12 cellular contexts compared by ENCODE assay signal in the genomic region with DNA sequence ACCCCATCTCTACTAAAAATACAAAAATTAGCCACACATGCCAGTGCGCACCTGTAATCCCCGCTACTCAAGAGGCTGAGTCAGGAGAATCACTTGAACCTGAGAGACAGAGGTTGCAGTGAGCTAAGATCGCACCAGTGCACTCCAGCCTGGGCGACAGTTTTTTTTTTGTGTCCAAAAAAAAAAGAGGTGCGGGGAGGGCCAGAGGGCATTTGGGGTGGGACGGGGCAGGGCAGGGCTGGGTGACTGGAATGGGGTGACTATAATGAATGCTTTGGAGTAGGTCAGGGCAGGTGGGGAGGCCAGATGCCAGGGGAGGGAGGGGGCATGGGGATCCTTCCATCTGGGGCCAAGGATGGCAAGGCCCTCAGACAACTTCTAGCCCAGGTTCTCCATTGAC. TPM values are rescaled to one million over a fixed set of nuclear protein-coding genes. Genes with fewer than 3 reads are reported as not detected.
DNase-seq lines count a peak whose midpoint lies in the region; ATAC-seq and TF ChIP-seq lines count a peak whose summit lies in the region.
"Had no signal": no experiment of that assay in that cellular context is flagged by ENCODE, and none has a peak within 500 bp of the region (broad histone marks: within the 10 kb centered on the region; RNA-seq: fewer than 3 reads in every experiment).

No MANE protein-coding gene starts in this region.

- CTCF ChIA-PET in Panc1 (lab: Charles Lee) = no interaction called here

- intact Hi-C loops in Panc1 (cut with micrococcal nuclease; ENCODE audit: unreplicated experiment) = no loop called here

- no peak for ATAC-seq in Panc1
- ATAC-seq in GM19351 (IDR thresholded peaks at IDR 0.05; ENCODE audit: unreplicated experiment) = no peak

- H3K27ac ChIP-seq in Panc1 (ENCODE audit: low read length) = peak overlapping the region; percentile 72
- peak overlapping the region; percentile 89 for H3K27ac ChIP-seq in cingulate gyrus (ENCODE audit: low read depth, low read length)
- peak overlapping the region; percentile 53 for H3K27ac ChIP-seq in muscle layer of duodenum (ENCODE audit: low read length)
- H3K27ac ChIP-seq in thymus (ENCODE audit: low read depth) = peak overlapping the region; percentile 70
- H3K27ac ChIP-seq: foreskin keratinocyte, SJCRH30 had no signal

- 96% methylated on average over 6 of the region's 6 CpGs for whole genome bisulfite sequencing in thymus

- no peak overlapping the region for H3K4me3 ChIP-seq in Panc1 (ENCODE audit: low read depth in 2 of 2, low read length in 2 of 2)
- peak overlapping the region in 1 of 2 donors; percentile 35 for H3K4me3 ChIP-seq in muscle layer of duodenum (ENCODE audit: low read depth in 1 of 2, low read length in 2 of 2)
- H3K4me3 ChIP-seq in thymus (ENCODE audit: low read length) = no peak overlapping the region
- H3K4me3 ChIP-seq: SJCRH30 had no signal

- TF ChIP-seq CTCF in Panc1 (IDR thresholded peaks at IDR 0.05) = no peak

- DNase-seq in Panc1 (ENCODE audit: low read depth, low spot score) = no peak
- DNase-seq in NCI-H2029 treated with DMSO at 0.1 percent for 48 hours (lab: John Stamatoyannopoulos, UW) = no peak
- no peak for DNase-seq in NCI-H1092 (lab: John Stamatoyannopoulos, UW)
- no peak for DNase-seq in CD1c-positive myeloid dendritic cell (ENCODE audit: extremely low spot score)
- DNase-seq: activated effector memory CD4-positive, alpha-beta T cell treated with Interleukin-2 at 50 U/mL for 16 hours; stimulated activated CD4-positive, alpha-beta T cell treated with anti-CD3 and anti-CD28 coated beads, Interleukin-12 subunit alpha, Interleukin-12 subunit beta, amount 100 ng/mL, for 4 hours had no signal

- H3K4me1 ChIP-seq in Panc1 (ENCODE audit: control insufficient read depth, insufficient read depth, low read length) (peaks cover 53% of the 10 kb centered on the region), muscle layer of duodenum (ENCODE audit: control insufficient read depth in 1 of 2, insufficient read depth in 2 of 2, low read length in 2 of 2) (peaks cover 7 to 37% of the 10 kb centered on the region in 2 donors), thymus (ENCODE audit: control insufficient read depth, insufficient read depth, low read length) (peaks cover 3% of the 10 kb centered on the region)

- POLR2A ChIA-PET in Panc1 (lab: Charles Lee) = interaction anchor here (0.6 kb wide), 2 partner anchors 16 to 24 kb away, joined by 3 to 4 read pairs; no protein-coding TSS in a partner anchor

- no peaks in the 10 kb centered on the region for H3K36me3 ChIP-seq in Panc1 (ENCODE audit: control insufficient read depth, insufficient read depth, low read length)
- peaks cover 0 to 4% of the 10 kb centered on the region in 2 donors for H3K36me3 ChIP-seq in muscle layer of duodenum (ENCODE audit: control insufficient read depth in 1 of 2, insufficient read depth in 2 of 2, low read length in 2 of 2)
- no peaks in the 10 kb centered on the region for H3K36me3 ChIP-seq in thymus (ENCODE audit: control insufficient read depth, insufficient read depth)

- no TSS peak for BruUV-seq in Panc1 (replicated peaks; lab: Mats Ljungman, UMichigan)

- in situ Hi-C loops in Panc1 (cut with HindIII; ENCODE audit: low pct_unique_long_range_greater_than_20kb, low sequenced_read_pairs) = no loop called here

- H3K27me3 ChIP-seq in Panc1 (ENCODE audit: control insufficient read depth, insufficient read depth, low read length) (no peaks in the 10 kb centered on the region), muscle layer of duodenum (ENCODE audit: low read depth, low read length) (no peaks in the 10 kb centered on the region), thymus (ENCODE audit: control insufficient read depth, insufficient read depth) (no peaks in the 10 kb centered on the region)
- H3K27me3 ChIP-seq: foreskin keratinocyte, SJCRH30 had no signal

- H3K9me3 ChIP-seq in Panc1 (ENCODE audit: control insufficient read depth, insufficient read depth, low read depth, low read length) = no peaks in the 10 kb centered on the region
- H3K9me3 ChIP-seq in muscle layer of duodenum (ENCODE audit: control insufficient read depth in 1 of 2, low read length in 2 of 2) = no peaks in the 10 kb centered on the region
- peaks cover 1% of the 10 kb centered on the region for H3K9me3 ChIP-seq in thymus (ENCODE audit: control insufficient read depth)
- H3K9me3 ChIP-seq: SJCRH30 had no signal

RNA-seq across cellular contexts. Expression of a gene that starts 23.5 kb away (rescaled TPM):
- total RNA-seq in Panc1 (2021; ENCODE audit: unreplicated experiment) = 54.0 TPM
- 49.5 TPM for polyA plus RNA-seq in Panc1 (2012; ENCODE audit: insufficient read length)
- 14.6 TPM for polyA plus RNA-seq in thymus
